ENCODE assay signal across 20 cellular contexts in genomic region chr12:89401433-89402086, GRCh38. TPM values are rescaled to one million over a fixed set of nuclear protein-coding genes. Genes with fewer than 3 reads are reported as not detected.
A peak's percentile ranks its signal among the peaks of the same experiment; 100 is the strongest.
DNase-seq lines count a peak whose midpoint lies in the region; ATAC-seq and TF ChIP-seq lines count a peak whose summit lies in the region.
"Had no signal": no experiment of that assay in that cellular context is flagged by ENCODE, and none has a peak within 500 bp of the region (broad histone marks: within the 10 kb centered on the region; RNA-seq: fewer than 3 reads in every experiment).

No MANE protein-coding gene starts in this region.

- H3K9me3 Mint-ChIP-seq in T-helper 2 cell treated with Interferon-gamma antibody and Interleukin-4, amounts not matched to agents 5 μg/mL and 100 μg/mL, for 36 hours: peaks cover 5% of the 10 kb centered on the region
- H3K9me3 Mint-ChIP-seq: CD8-positive, alpha-beta memory T cell had no signal

- no peak for ATAC-seq in HG03280 (IDR thresholded peaks at IDR 0.05; ENCODE audit: unreplicated experiment)
- ATAC-seq: A549 had no signal

- peaks cover 19% of the 10 kb centered on the region for H3K4me1 Mint-ChIP-seq in T-helper 2 cell treated with Interferon-gamma antibody and Interleukin-4, amounts not matched to agents 5 μg/mL and 100 μg/mL, for 36 hours (ENCODE audit: low read depth)

- no peaks in the 10 kb centered on the region for H3K79me2 ChIP-seq in hepatocyte

- H3K36me3 Mint-ChIP-seq in T-helper 2 cell treated with Interferon-gamma antibody and Interleukin-4, amounts not matched to agents 5 μg/mL and 100 μg/mL, for 36 hours (ENCODE audit: low read depth): peaks cover 23% of the 10 kb centered on the region

- H3K4me3 Mint-ChIP-seq in T-helper 2 cell treated with Interferon-gamma antibody and Interleukin-4, amounts not matched to agents 5 μg/mL and 100 μg/mL, for 36 hours: no peak overlapping the region
- H3K4me3 Mint-ChIP-seq: B cell; CD8-positive, alpha-beta memory T cell had no signal

- DNase-seq in T-helper 2 cell treated with Interferon-gamma antibody and Interleukin-4, amounts not matched to agents 5 μg/mL and 100 μg/mL, for 36 hours (ENCODE audit: low spot score): no peak
- DNase-seq in T-helper 2 cell: no peak
- DNase-seq in A673 (ENCODE audit: low spot score): peak; percentile 33
- DNase-seq in hepatocyte (ENCODE audit: low spot score): no peak
- DNase-seq in COR-L47 (lab: John Stamatoyannopoulos, UW): no peak
- no peak for DNase-seq in stimulated activated CD4-positive, alpha-beta T cell treated with anti-CD3 and anti-CD28 coated beads, Interleukin-4, amount 100 ng/mL, for 4 hours
- DNase-seq: Caco-2; CD8-positive, alpha-beta memory T cell; DMS79; GDM1; GM23248; IMR-90 had no signal

- TF ChIP-seq CTCF in A673 (conservative IDR thresholded peaks at IDR 0.05; ENCODE audit: low read depth, low read length) (no peak), hepatocyte (IDR thresholded peaks at IDR 0.05; ENCODE audit: poor library complexity) (no peak), liver (IDR thresholded peaks at IDR 0.05; ENCODE audit: low read depth, low read length, missing input control) (no peak)

- no peaks in the 10 kb centered on the region for H3K27me3 ChIP-seq in A673 (replicated peaks; ENCODE audit: insufficient read depth, low read depth, low read length, poor library complexity)
- no peaks in the 10 kb centered on the region for H3K27me3 ChIP-seq in hepatocyte
- H3K27me3 ChIP-seq in liver (ENCODE audit: control insufficient read depth in 4 of 4, insufficient read depth in 4 of 4, low read length in 3 of 4): no peaks in the 10 kb centered on the region
- H3K27me3 ChIP-seq: BLaER1 treated with 17β-estradiol and CSF1 and Interleukin-3, amounts not matched to agents 10 nM and 100 nM had no signal

- POLR2A ChIA-PET in A673 (lab: Charles Lee; ENCODE audit: low non-redundant PET): no interaction called here

- no peaks in the 10 kb centered on the region for H4K20me1 ChIP-seq in hepatocyte (ENCODE audit: insufficient read depth, poor library complexity, severe bottlenecking)
- H4K20me1 ChIP-seq: BLaER1 treated with 17β-estradiol and CSF1 and Interleukin-3, amounts not matched to agents 10 nM and 100 nM had no signal

- BruUV-seq in A673 (replicated peaks; lab: Mats Ljungman, UMichigan): no TSS peak

- H3K36me3 ChIP-seq in A673 (ENCODE audit: insufficient read depth, low read length, poor library complexity, severe bottlenecking) (no peaks in the 10 kb centered on the region), hepatocyte (replicated peaks; ENCODE audit: insufficient read depth, low read depth) (no peaks in the 10 kb centered on the region), liver (ENCODE audit: control insufficient read depth in 4 of 4, insufficient read depth in 3 of 4, low read depth in 1 of 4, low read length in 3 of 4) (no peaks in the 10 kb centered on the region)
- H3K36me3 ChIP-seq: HAP-1 had no signal

- TF ChIP-seq RAD21 in liver (IDR thresholded peaks at IDR 0.05): peak in 1 of 2 donors; percentile 15

- intact Hi-C loops in A673 (cut with micrococcal nuclease; ENCODE audit: unreplicated experiment): no loop called here

- CTCF ChIA-PET in A673 (lab: Charles Lee): no interaction called here

- no peak overlapping the region for H3K4me3 ChIP-seq in A673 (ENCODE audit: low read depth, low read length, poor library complexity, severe bottlenecking)
- H3K4me3 ChIP-seq in hepatocyte: no peak overlapping the region
- H3K4me3 ChIP-seq in liver (ENCODE audit: low read depth in 1 of 3, low read length in 3 of 3): no peak overlapping the region
- H3K4me3 ChIP-seq: A549; BLaER1 treated with 17β-estradiol and CSF1 and Interleukin-3, amounts not matched to agents 10 nM and 100 nM; GM23248; HAP-1 had no signal

- H3K27me3 Mint-ChIP-seq in T-helper 2 cell treated with Interferon-gamma antibody and Interleukin-4, amounts not matched to agents 5 μg/mL and 100 μg/mL, for 36 hours (ENCODE audit: low read depth): no peaks in the 10 kb centered on the region
- H3K27me3 Mint-ChIP-seq: B cell; CD8-positive, alpha-beta memory T cell had no signal

- no peaks in the 10 kb centered on the region for H3K9me3 ChIP-seq in A673 (ENCODE audit: low read depth, low read length, poor library complexity, severe bottlenecking)
- H3K9me3 ChIP-seq in hepatocyte (ENCODE audit: low read depth): no peaks in the 10 kb centered on the region
- H3K9me3 ChIP-seq in liver (ENCODE audit: control insufficient read depth in 4 of 4, low read length in 3 of 4): no peaks in the 10 kb centered on the region
- H3K9me3 ChIP-seq: A549, Caco-2, HAP-1 had no signal

- H2AFZ ChIP-seq in hepatocyte: no peak overlapping the region
- H2AFZ ChIP-seq: GM23248 had no signal

- H3K27ac Mint-ChIP-seq in T-helper 2 cell treated with Interferon-gamma antibody and Interleukin-4, amounts not matched to agents 5 μg/mL and 100 μg/mL, for 36 hours: peak overlapping the region; percentile 65
- H3K27ac Mint-ChIP-seq: B cell had no signal

- H3K4me1 ChIP-seq in A673 (ENCODE audit: insufficient read depth, low read length, poor library complexity, severe bottlenecking) (peaks cover 14% of the 10 kb centered on the region), hepatocyte (ENCODE audit: insufficient read depth) (no peaks in the 10 kb centered on the region), liver (ENCODE audit: control insufficient read depth in 4 of 4, insufficient read depth in 4 of 4, low read length in 3 of 4) (peaks cover 0 to 21% (median 10%) of the 10 kb centered on the region in 4 donors)
- H3K4me1 ChIP-seq: A549, HAP-1 had no signal

- 60% methylated on average over 4 of the region's 4 CpGs for WGBS in hepatocyte (ENCODE audit: low lambda C conversion rate, missing lambda C conversion rate)
- 45% methylated on average over 4 of the region's 4 CpGs for WGBS in liver

- no peak overlapping the region for H3K27ac ChIP-seq in A673 (ENCODE audit: low read depth, low read length, poor library complexity, severe bottlenecking)
- peak overlapping the region; percentile 58 for H3K27ac ChIP-seq in hepatocyte
- peak overlapping the region; percentile 31 to 79 for H3K27ac ChIP-seq in liver (ENCODE audit: low read depth in 1 of 2, low read length in 2 of 2)
- H3K27ac ChIP-seq: 22Rv1; A549; BLaER1 treated with 17β-estradiol and CSF1 and Interleukin-3, amounts not matched to agents 10 nM and 100 nM; GM23248; HL-60 had no signal

- no peak overlapping the region for H3K9ac ChIP-seq in liver (ENCODE audit: low read depth in 1 of 2, low read length in 2 of 2)
- H3K9ac ChIP-seq: BLaER1 treated with 17β-estradiol and CSF1 and Interleukin-3, amounts not matched to agents 10 nM and 100 nM; GM23248 had no signal

- no peaks in the 10 kb centered on the region for H3K9me2 ChIP-seq in hepatocyte (replicated peaks; ENCODE audit: insufficient read depth)

- no peak overlapping the region for H3K4me2 ChIP-seq in hepatocyte
- H3K4me2 ChIP-seq: A549; BLaER1 treated with 17β-estradiol and CSF1 and Interleukin-3, amounts not matched to agents 10 nM and 100 nM had no signal

TF ChIP-seq in liver, 16 proteins besides CTCF, POLR2A, EP300 and RAD21:
- TF ChIP-seq RXRA (IDR thresholded peaks at IDR 0.05): peak; percentile 15 to 33
- TF ChIP-seq YY1 (IDR thresholded peaks at IDR 0.05): peak; percentile 15
- TF ChIP-seq REST (IDR thresholded peaks at IDR 0.05): no peak
- TF ChIP-seq SP1 (IDR thresholded peaks at IDR 0.05): peak; percentile 41
- peak; percentile 62 to 64 for TF ChIP-seq HNF4A (conservative IDR thresholded peaks at IDR 0.05)
- no peak for TF ChIP-seq HNF4G (IDR thresholded peaks at IDR 0.05)

RNA-seq across cellular contexts. Expression of gene DUSP6, which starts 49.3 kb away (rescaled TPM):
- 207 and 226 TPM in 2 replicates for total RNA-seq in A673 (2021)
- 52.5 and 55.4 TPM in 2 replicates for total RNA-seq in hepatocyte
- polyA plus RNA-seq in hepatocyte: 41.5 and 51.8 TPM in 2 replicates
- total RNA-seq in liver: 10 to 100 TPM; 34.4 to 36.3 TPM
- 10 to 100 TPM; 24.1 to 37.0 TPM for polyA plus RNA-seq in liver
